8 cellular contexts compared by ENCODE assay signal in the genomic region with DNA sequence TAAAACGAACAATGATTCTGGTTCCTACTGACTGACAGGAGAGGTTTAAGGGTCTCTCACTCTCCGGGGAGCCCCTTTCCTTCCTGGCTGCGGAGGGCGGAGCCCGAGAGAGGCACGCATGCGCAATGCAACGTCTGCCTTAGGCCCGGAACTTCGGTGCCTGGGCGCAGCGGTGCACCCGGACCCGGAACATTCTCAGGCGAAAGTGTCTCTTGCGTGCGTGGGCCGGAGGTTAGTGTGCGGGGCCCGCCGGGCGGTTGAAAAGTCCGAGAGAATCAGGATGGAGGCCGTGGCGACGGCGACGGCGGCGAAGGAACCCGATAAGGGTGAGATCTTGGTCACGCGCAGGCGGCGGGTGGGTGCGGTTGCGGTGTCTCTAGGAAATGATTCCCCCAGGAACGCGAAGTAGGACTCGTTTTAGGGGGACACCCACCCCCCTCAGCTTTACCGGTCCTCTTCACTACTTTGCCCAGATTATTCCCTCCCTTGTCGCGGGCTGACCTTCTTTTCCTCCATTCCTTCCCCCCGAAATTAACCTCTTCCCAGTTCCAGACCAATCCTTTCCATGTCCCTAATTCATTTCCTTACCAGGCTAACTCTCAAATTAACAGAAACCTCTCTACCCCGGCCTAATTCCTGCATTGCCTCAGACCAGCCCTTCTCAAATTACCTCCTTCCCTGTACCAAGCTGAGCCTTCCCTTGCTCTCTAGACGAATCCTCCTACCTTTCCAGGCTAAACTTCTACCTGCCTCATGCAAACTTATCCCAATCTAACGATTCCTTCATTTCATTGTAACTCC. TPM values are rescaled to one million over a fixed set of nuclear protein-coding genes. Genes with fewer than 3 reads are reported as not detected.
DNase-seq lines count a peak whose midpoint lies in the region; ATAC-seq and TF ChIP-seq lines count a peak whose summit lies in the region.

A gene (plus strand): TSS at position 142 of the 801 bp plus-strand sequence. CDS start 139 bp downstream, at position 281.

- peak within 1 kb of the TSS; percentile 97 for H3K4me2 ChIP-seq in BLaER1

- intact Hi-C loops in activated CD8-positive, alpha-beta T cell treated with anti-CD3 and anti-CD28 coated beads for 36 hours (cut with micrococcal nuclease): no loop called here
- intact Hi-C loops in lower lobe of right lung (cut with DNase I): no loop called here

- H3K27me3 ChIP-seq in BLaER1: no peaks in the 10 kb centered on the region
- no peaks in the 10 kb centered on the region for H3K27me3 ChIP-seq in lower lobe of right lung (ENCODE audit: low read depth)

- H3K27me3 Mint-ChIP-seq in activated CD8-positive, alpha-beta T cell treated with anti-CD3 and anti-CD28 coated beads for 36 hours: no peaks in the 10 kb centered on the region

- H3K4me3 ChIP-seq in BLaER1: peak within 1 kb of the TSS; percentile 82
- H3K4me3 ChIP-seq in lower lobe of right lung: peak within 1 kb of the TSS; percentile 76

- CTCF ChIA-PET in activated CD8-positive, alpha-beta T cell treated with anti-CD3 and anti-CD28 coated beads for 36 hours (lab: Charles Lee): interaction anchor here (1.1 to 4.3 kb wide), 3 partner anchors 12 to 106 kb away, joined by 3 to 53 read pairs (median 28); a partner anchor contains a TSS

- no peak for TF ChIP-seq CTCF in activated CD8-positive, alpha-beta T cell treated with anti-CD3 and anti-CD28 coated beads for 36 hours (IDR thresholded peaks at IDR 0.05)
- no peak for TF ChIP-seq CTCF in lower lobe of right lung (IDR thresholded peaks at IDR 0.05)

- H3K27ac ChIP-seq in BLaER1 (peak within 1 kb of the TSS; percentile 97), lower lobe of right lung (peak within 1 kb of the TSS; percentile 94)

- H3K4me1 ChIP-seq in BLaER1: peaks cover 75% of the 10 kb centered on the region
- peaks cover 48% of the 10 kb centered on the region for H3K4me1 ChIP-seq in lower lobe of right lung

- peaks cover 61% of the 10 kb centered on the region for H3K36me3 ChIP-seq in BLaER1
- peaks cover 60% of the 10 kb centered on the region for H3K36me3 ChIP-seq in lower lobe of right lung

- H3K4me1 Mint-ChIP-seq in activated CD8-positive, alpha-beta T cell treated with anti-CD3 and anti-CD28 coated beads for 36 hours (ENCODE audit: low read depth): peaks cover 61% of the 10 kb centered on the region

- POLR2A ChIA-PET in activated CD8-positive, alpha-beta T cell treated with anti-CD3 and anti-CD28 coated beads for 36 hours (lab: Charles Lee): interaction anchor here (1.0 to 14.9 kb wide), 12 partner anchors 8 to 46 kb away, joined by 3 to 179 read pairs (median 5); a partner anchor contains a TSS

- ATAC-seq in GM19324 (IDR thresholded peaks at IDR 0.05; ENCODE audit: low FRiP score, unreplicated experiment) (peak; percentile 79), HG03571 (IDR thresholded peaks at IDR 0.05; ENCODE audit: unreplicated experiment) (peak; percentile 54), lower lobe of right lung (peak; percentile 88 to 90)
- peak; percentile 72 for ATAC-seq in activated CD8-positive, alpha-beta T cell treated with anti-CD3 and anti-CD28 coated beads for 36 hours

- peak within 1 kb of the TSS; percentile 96 for H3K9ac ChIP-seq in BLaER1

- H3K4me3 Mint-ChIP-seq in activated CD8-positive, alpha-beta T cell treated with anti-CD3 and anti-CD28 coated beads for 36 hours: peak within 1 kb of the TSS; percentile 98

- H3K9me3 ChIP-seq in BLaER1 (no peaks in the 10 kb centered on the region), lower lobe of right lung (no peaks in the 10 kb centered on the region)

- H3K9me3 Mint-ChIP-seq in activated CD8-positive, alpha-beta T cell treated with anti-CD3 and anti-CD28 coated beads for 36 hours: no peaks in the 10 kb centered on the region

- DNase-seq in NCI-H82 (lab: John Stamatoyannopoulos, UW) (peak; percentile 92), ecto neural progenitor cell (ENCODE audit: low spot score) (peak; percentile 95), lower lobe of right lung (peak; percentile 90)
- peak; percentile 90 for DNase-seq in activated CD8-positive, alpha-beta T cell treated with anti-CD3 and anti-CD28 coated beads for 36 hours
- DNase-seq in stimulated activated CD4-positive, alpha-beta T cell treated with anti-CD3 and anti-CD28 coated beads, TNF-alpha, amount 100 ng/mL, for 4 hours (ENCODE audit: low read depth in 3 of 3): peak; percentile 82 to 85 (median 85)

- H4K20me1 ChIP-seq in BLaER1: peaks cover 65% of the 10 kb centered on the region

- peak within 1 kb of the TSS; percentile 98 for H3K27ac Mint-ChIP-seq in activated CD8-positive, alpha-beta T cell treated with anti-CD3 and anti-CD28 coated beads for 36 hours

- H3K36me3 Mint-ChIP-seq in activated CD8-positive, alpha-beta T cell treated with anti-CD3 and anti-CD28 coated beads for 36 hours (ENCODE audit: low read depth): peaks cover 48% of the 10 kb centered on the region

RNA-seq across cellular contexts. Expression of the gene that starts here (rescaled TPM):
- 10 to 100 TPM; 15.9 to 20.4 TPM for total RNA-seq in activated CD8-positive, alpha-beta T cell treated with anti-CD3 and anti-CD28 coated beads for 36 hours
- 30.3 TPM for total RNA-seq in lower lobe of right lung

Comparison
In these comparisons a context has a peak if more than half of its experiments do, and no peak if none do; other contexts are left out.
1. Peak in every context shown above with its lines: DNase-seq, ATAC-seq, H3K4me3 ChIP-seq and H3K27ac ChIP-seq.